ENCODE assay signal across 9 cellular contexts in the genomic region with DNA sequence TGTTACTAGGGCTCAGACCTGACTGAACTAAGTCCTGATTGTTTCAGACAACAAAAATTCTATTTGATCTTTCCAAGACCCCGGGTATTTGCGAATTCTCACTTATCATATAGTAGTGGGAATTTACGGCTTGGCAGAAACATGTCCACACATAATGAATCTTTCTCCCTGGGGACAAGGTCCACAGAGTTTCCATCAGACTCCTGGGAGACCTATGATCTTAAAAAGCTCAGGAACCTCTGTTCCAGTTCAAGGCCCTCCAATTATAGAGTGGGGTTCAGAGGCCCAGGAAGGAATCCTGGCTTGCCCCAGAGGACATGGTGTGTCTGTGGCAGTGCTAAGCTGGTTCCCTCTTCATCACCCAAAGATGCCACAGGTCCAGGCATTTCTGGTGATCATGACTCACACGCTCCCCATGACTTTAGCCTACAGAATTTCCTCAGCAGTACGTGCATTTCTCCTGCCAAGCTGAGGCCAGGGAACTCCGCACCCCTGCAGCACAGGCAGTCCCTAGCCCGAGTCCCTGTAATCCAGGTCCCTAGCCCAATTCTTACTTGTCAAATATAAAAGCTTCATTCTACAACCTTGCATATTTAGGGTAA. TPM values are rescaled to one million over a fixed set of nuclear protein-coding genes. Genes with fewer than 3 reads are reported as not detected.
DNase-seq lines count a peak whose midpoint lies in the region; TF ChIP-seq lines count a peak whose summit lies in the region.
"Had no signal": no experiment of that assay in that cellular context is flagged by ENCODE, and none has a peak within 500 bp of the region (broad histone marks: within the 10 kb centered on the region; RNA-seq: fewer than 3 reads in every experiment).

No MANE protein-coding gene starts in this region.

- H3K9me3 Mint-ChIP-seq in IgD-negative memory B cell (no peaks in the 10 kb centered on the region), brain (peaks cover 3 to 19% (median 7%) of the 10 kb centered on the region in 5 experiments), mesothelial cell of epicardium (no peaks in the 10 kb centered on the region)

- DNase-seq in AG08395 (ENCODE audit: low spot score) (peak; percentile 29), mesothelial cell of epicardium (ENCODE audit: low spot score in 2 of 2, unreplicated experiment in 2 of 2) (no peak), NCI-H446 (lab: John Stamatoyannopoulos, UW) (no peak), NOMO-1 treated with DMSO at 0.1 percent for 48 hours (lab: John Stamatoyannopoulos, UW; ENCODE audit: unreplicated experiment) (no peak), NCI-H2107 (lab: John Stamatoyannopoulos, UW) (no peak), DMS79 treated with DMSO at 0.1 percent for 48 hours (lab: John Stamatoyannopoulos, UW) (no peak)
- DNase-seq: left cardiac atrium had no signal

- H3K4me1 Mint-ChIP-seq in IgD-negative memory B cell (peaks cover 51 to 75% (median 66%) of the 10 kb centered on the region in 3 donors), brain (peaks cover 59% of the 10 kb centered on the region), mesothelial cell of epicardium (peaks cover 23% of the 10 kb centered on the region)

- H3K27ac Mint-ChIP-seq in IgD-negative memory B cell (peak overlapping the region; percentile 94 to 100 (median 99)), brain (peak overlapping the region; percentile 8 to 88 (median 87)), mesothelial cell of epicardium (peak overlapping the region; percentile 55)

- H3K4me3 Mint-ChIP-seq in IgD-negative memory B cell: peak overlapping the region; percentile 79 to 94 (median 92)
- peak overlapping the region in 1 of 5 experiments; percentile 17 for H3K4me3 Mint-ChIP-seq in brain
- no peak overlapping the region for H3K4me3 Mint-ChIP-seq in mesothelial cell of epicardium

- H3K36me3 Mint-ChIP-seq in IgD-negative memory B cell: no peaks in the 10 kb centered on the region
- H3K36me3 Mint-ChIP-seq in brain: peaks cover 49% of the 10 kb centered on the region
- peaks cover 17% of the 10 kb centered on the region for H3K36me3 Mint-ChIP-seq in mesothelial cell of epicardium

- H3K27me3 Mint-ChIP-seq in IgD-negative memory B cell (no peaks in the 10 kb centered on the region), brain (peaks cover 6% of the 10 kb centered on the region), mesothelial cell of epicardium (ENCODE audit: low read depth) (no peaks in the 10 kb centered on the region)

- TF ChIP-seq CTCF in brain (conservative IDR thresholded peaks at IDR 0.05): no peak
- TF ChIP-seq CTCF in mesothelial cell of epicardium (IDR thresholded peaks at IDR 0.05; ENCODE audit: unreplicated experiment): no peak

RNA-seq across cellular contexts. Expression of gene RAPGEF1, which starts 12.6 kb away (rescaled TPM):
- polyA plus RNA-seq in IgD-negative memory B cell (40.8 TPM), brain (ENCODE audit: insufficient read depth, low read depth, low replicate concordance) (44.2 TPM)
- total RNA-seq in mesothelial cell of epicardium: 49.3 to 59.1 TPM (median 50.4 TPM) in 3 replicates
